In the genomic region with DNA sequence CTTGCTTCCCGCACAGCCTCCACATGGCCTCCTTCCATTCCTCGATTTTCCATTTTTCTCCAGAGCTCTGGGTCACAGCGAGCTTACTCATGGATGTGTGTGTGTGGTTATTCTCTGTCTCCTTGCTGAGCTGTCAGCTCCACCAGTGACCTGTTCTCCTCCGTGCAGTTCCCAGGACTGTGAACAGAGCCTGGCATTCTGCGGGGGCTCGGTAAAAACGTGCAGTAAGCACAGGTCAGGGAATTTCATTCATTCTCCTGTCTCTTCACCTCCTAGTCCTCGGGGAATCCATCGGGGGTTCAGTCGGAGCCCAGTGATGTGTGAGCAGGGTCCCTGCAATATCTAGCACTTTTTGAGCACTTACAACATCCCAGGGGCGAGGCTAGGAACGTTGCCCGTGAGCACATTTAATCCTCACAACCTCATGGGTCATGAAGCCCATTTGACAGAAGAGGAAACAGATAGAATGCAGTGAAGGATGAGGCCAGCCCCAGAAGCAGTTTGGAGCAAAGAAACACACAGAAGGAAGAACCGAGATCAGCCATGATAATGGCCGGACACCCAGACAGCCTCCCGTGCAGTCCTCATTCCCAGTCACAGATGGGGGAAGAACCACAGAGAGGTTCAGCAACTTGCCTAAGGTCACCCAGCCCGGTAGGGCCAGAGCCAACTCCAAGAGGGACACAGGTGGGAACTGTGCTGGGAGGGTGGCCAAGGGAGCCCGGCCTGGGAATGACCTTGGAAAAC, we compare ENCODE assay signal across 1 cellular context.
TF ChIP-seq lines count a peak whose summit lies in the region.

No MANE protein-coding gene starts in this region.

TF ChIP-seq in HEK293, 187 proteins besides CTCF, POLR2A, EP300 and RAD21:
- TF ChIP-seq PRDM4 (tag by site-specific recombination; IDR thresholded peaks at IDR 0.05) (no peak), ZNF37A (tag by site-specific recombination; IDR thresholded peaks at IDR 0.05) (no peak), ZNF791 (tag by site-specific recombination; IDR thresholded peaks at IDR 0.05) (no peak), ZNF280D (tag by site-specific recombination; IDR thresholded peaks at IDR 0.05) (no peak), ZNF768 (tag by site-specific recombination; IDR thresholded peaks at IDR 0.05) (peak; percentile 62; the same call in 1 of the 2 replicates)
